Comparison of ENCODE assay signal across 12 cellular contexts in genomic region chr17:79803421-79803996, GRCh38. TPM values are rescaled to one million over a fixed set of nuclear protein-coding genes. Genes with fewer than 3 reads are reported as not detected.
DNase-seq lines count a peak whose midpoint lies in the region; ATAC-seq and TF ChIP-seq lines count a peak whose summit lies in the region.
"Had no signal": no experiment of that assay in that cellular context is flagged by ENCODE, and none has a peak within 500 bp of the region (broad histone marks: within the 10 kb centered on the region; RNA-seq: fewer than 3 reads in every experiment).

No MANE protein-coding gene starts in this region.

- H3K9me3 Mint-ChIP-seq in activated naive CD4-positive, alpha-beta T cell treated with anti-CD3 and anti-CD28 coated beads, Interleukin-2, amount 10 ng/mL, durations not matched to agents 7 days and 5 days: no peaks in the 10 kb centered on the region
- no peaks in the 10 kb centered on the region for H3K9me3 Mint-ChIP-seq in chondrocyte (ENCODE audit: low read depth)
- H3K9me3 Mint-ChIP-seq in stimulated activated effector memory CD8-positive, alpha-beta T cell treated with anti-CD3 and anti-CD28 coated beads, Interleukin-12 subunit alpha, Interleukin-12 subunit beta, amount 100 ng/mL, for 72 hours: no peaks in the 10 kb centered on the region

- H3K27ac Mint-ChIP-seq in activated naive CD4-positive, alpha-beta T cell treated with anti-CD3 and anti-CD28 coated beads, Interleukin-2, amount 10 ng/mL, durations not matched to agents 7 days and 5 days: peak overlapping the region; percentile 52
- no peak overlapping the region for H3K27ac Mint-ChIP-seq in chondrocyte (ENCODE audit: unreplicated experiment)
- no peak overlapping the region for H3K27ac Mint-ChIP-seq in stimulated activated effector memory CD8-positive, alpha-beta T cell treated with anti-CD3 and anti-CD28 coated beads, Interleukin-12 subunit alpha, Interleukin-12 subunit beta, amount 100 ng/mL, for 72 hours

- H3K4me1 Mint-ChIP-seq in activated naive CD4-positive, alpha-beta T cell treated with anti-CD3 and anti-CD28 coated beads, Interleukin-2, amount 10 ng/mL, durations not matched to agents 7 days and 5 days: peaks cover 48% of the 10 kb centered on the region
- H3K4me1 Mint-ChIP-seq in chondrocyte (ENCODE audit: low read depth): peaks cover 23% of the 10 kb centered on the region
- peaks cover 51% of the 10 kb centered on the region for H3K4me1 Mint-ChIP-seq in stimulated activated effector memory CD8-positive, alpha-beta T cell treated with anti-CD3 and anti-CD28 coated beads, Interleukin-12 subunit alpha, Interleukin-12 subunit beta, amount 100 ng/mL, for 72 hours

- H3K27me3 Mint-ChIP-seq in activated naive CD4-positive, alpha-beta T cell treated with anti-CD3 and anti-CD28 coated beads, Interleukin-2, amount 10 ng/mL, durations not matched to agents 7 days and 5 days: peaks cover 100% of the 10 kb centered on the region
- peaks cover 68% of the 10 kb centered on the region for H3K27me3 Mint-ChIP-seq in chondrocyte (ENCODE audit: low read depth)

- peaks cover 16% of the 10 kb centered on the region for H3K36me3 Mint-ChIP-seq in activated naive CD4-positive, alpha-beta T cell treated with anti-CD3 and anti-CD28 coated beads, Interleukin-2, amount 10 ng/mL, durations not matched to agents 7 days and 5 days
- peaks cover 1% of the 10 kb centered on the region for H3K36me3 Mint-ChIP-seq in chondrocyte (ENCODE audit: low read depth)
- peaks cover 20% of the 10 kb centered on the region for H3K36me3 Mint-ChIP-seq in stimulated activated effector memory CD8-positive, alpha-beta T cell treated with anti-CD3 and anti-CD28 coated beads, Interleukin-12 subunit alpha, Interleukin-12 subunit beta, amount 100 ng/mL, for 72 hours

- CTCF ChIA-PET in activated naive CD4-positive, alpha-beta T cell treated with anti-CD3 and anti-CD28 coated beads, Interleukin-2, amount 10 ng/mL, durations not matched to agents 7 days and 5 days (lab: Charles Lee): interaction anchor here (1.1 to 2.0 kb wide), 4 partner anchors 14 to 39 kb away, joined by 3 to 7 read pairs (median 4); partner anchors contain the start of gene CBX4

- ATAC-seq in stimulated activated effector memory CD8-positive, alpha-beta T cell treated with anti-CD3 and anti-CD28 coated beads, Interleukin-12 subunit alpha, Interleukin-12 subunit beta, amount 100 ng/mL, for 72 hours: no peak

- H3K4me3 Mint-ChIP-seq in activated naive CD4-positive, alpha-beta T cell treated with anti-CD3 and anti-CD28 coated beads, Interleukin-2, amount 10 ng/mL, durations not matched to agents 7 days and 5 days: peak overlapping the region; percentile 23
- peak overlapping the region; percentile 36 for H3K4me3 Mint-ChIP-seq in chondrocyte (ENCODE audit: unreplicated experiment)
- H3K4me3 Mint-ChIP-seq in stimulated activated effector memory CD8-positive, alpha-beta T cell treated with anti-CD3 and anti-CD28 coated beads, Interleukin-12 subunit alpha, Interleukin-12 subunit beta, amount 100 ng/mL, for 72 hours: peak overlapping the region; percentile 67

- no peak for TF ChIP-seq CTCF in chondrocyte (IDR thresholded peaks at IDR 0.05)

- no peak for DNase-seq in activated naive CD4-positive, alpha-beta T cell treated with anti-CD3 and anti-CD28 coated beads, Interleukin-2, amount 10 ng/mL, durations not matched to agents 7 days and 5 days
- DNase-seq in activated naive CD4-positive, alpha-beta T cell treated with anti-CD3 and anti-CD28 coated beads, Interleukin-2, amount 50 U/mL, for 16 hours: no peak
- peak; percentile 64 for DNase-seq in MV-4-11 (lab: John Stamatoyannopoulos, UW)
- no peak for DNase-seq in chondrocyte (ENCODE audit: low spot score)
- no peak for DNase-seq in stimulated activated effector memory CD8-positive, alpha-beta T cell treated with anti-CD3 and anti-CD28 coated beads, Interleukin-12 subunit alpha, Interleukin-12 subunit beta, amount 100 ng/mL, for 72 hours (ENCODE audit: low spot score in 2 of 2)
- DNase-seq in stimulated activated naive CD4-positive, alpha-beta T cell (lab: John Stamatoyannopoulos, UW): no peak
- DNase-seq in NK-92 (lab: John Stamatoyannopoulos, UW; ENCODE audit: unreplicated experiment): no peak
- no peak for DNase-seq in 8988T
- DNase-seq: amygdala; C1 segment of cervical spinal cord; effector memory CD4-positive, alpha-beta T cell; NCI-H2081 treated with DMSO at 0.1 percent for 48 hours had no signal

RNA-seq across cellular contexts. Expression of gene CBX8, which starts 6.6 kb away (rescaled TPM):
- 4.6 to 8.3 TPM (median 6.1 TPM) in 3 replicates for total RNA-seq in chondrocyte

RNA-seq across cellular contexts. Expression of gene CBX2, which starts 25.6 kb away (rescaled TPM):
- 4.1 to 11.8 TPM (median 4.9 TPM) in 3 replicates for total RNA-seq in chondrocyte

RNA-seq across cellular contexts. Expression of gene CBX4, which starts 35.7 kb away (rescaled TPM):
- 26.7 to 27.2 TPM (median 26.8 TPM) in 3 replicates for total RNA-seq in chondrocyte
